In genomic region chr13:39864221-39864620, GRCh38 we compare ENCODE assay signal across 10 cellular contexts.
"Had no signal": no experiment of that assay in that cellular context is flagged by ENCODE, and none has a peak within 500 bp of the region (broad histone marks: within the 10 kb centered on the region; RNA-seq: fewer than 3 reads in every experiment).

No MANE protein-coding gene starts in this region.

- H3K4me2 ChIP-seq: GM23338 had no signal

- H3K27ac ChIP-seq: HL-60 had no signal

- FAIRE-seq: H1, H54, HTR-8/SVneo, K562 had no signal

- H3K4me3 ChIP-seq: GM23338, K562 had no signal

- DNase-seq: H9, HCEC 1CT, IMR-90, KG1 had no signal
